Comparison of ENCODE assay signal across 7 cellular contexts in genomic region chr5:123875444-123876264, GRCh38.
A peak's percentile ranks its signal among the peaks of the same experiment; 100 is the strongest.
DNase-seq lines count a peak whose midpoint lies in the region; ATAC-seq and TF ChIP-seq lines count a peak whose summit lies in the region.

No MANE protein-coding gene starts in this region.

- intact Hi-C loops in gastrocnemius medialis (cut with DNase I; ENCODE audit: low total_unique reads) = no loop called here

- no peaks in the 10 kb centered on the region for H3K36me3 ChIP-seq in iPS-20b (ENCODE audit: insufficient read depth, low read depth, low read length)
- no peaks in the 10 kb centered on the region for H3K36me3 ChIP-seq in gastrocnemius medialis

- no peaks in the 10 kb centered on the region; the same call in 1 of the 2 replicates for H3K36me3 Mint-ChIP-seq in WTC11

- TF ChIP-seq CTCF in WTC11 (IDR thresholded peaks at IDR 0.05) (no peak), gastrocnemius medialis (IDR thresholded peaks at IDR 0.05 in 4 of 5, conservative IDR thresholded peaks at IDR 0.05 in 1 of 5) (no peak)

- H3K4me1 Mint-ChIP-seq in WTC11 = peaks cover 74% of the 10 kb centered on the region

- H3K9me3 ChIP-seq in iPS-20b (ENCODE audit: insufficient read depth, low read depth, low read length) (no peaks in the 10 kb centered on the region), gastrocnemius medialis (no peaks in the 10 kb centered on the region)

- H3K4me1 ChIP-seq in iPS-20b (ENCODE audit: insufficient read depth, low read length) (peaks cover 55% of the 10 kb centered on the region), gastrocnemius medialis (peaks cover 17% of the 10 kb centered on the region in 2 donors)

- H3K27me3 Mint-ChIP-seq in WTC11 (ENCODE audit: low read depth) = peaks cover 8% of the 10 kb centered on the region; the same call in 1 of the 2 replicates

- H3K9ac ChIP-seq in iPS-20b (ENCODE audit: low read depth, low read length) = peak overlapping the region; percentile 74; the same call in 1 of the 2 replicates

- H3K27me3 ChIP-seq in iPS-20b (ENCODE audit: insufficient read depth, low read length) (no peaks in the 10 kb centered on the region), gastrocnemius medialis (no peaks in the 10 kb centered on the region)

- peak; percentile 44 for DNase-seq in NCI-H2029 (lab: John Stamatoyannopoulos, UW)
- peak; percentile 55 for DNase-seq in WTC11 (ENCODE audit: low spot score)
- DNase-seq in substantia nigra (lab: John Stamatoyannopoulos, UW) = peak in 43 of 49 donors; percentile 3 to 73 (median 48)
- no peak for DNase-seq in activated CD4-positive, alpha-beta T cell treated with anti-CD3 and anti-CD28 coated beads for 1 hour
- DNase-seq in gastrocnemius medialis = no peak

- POLR2A ChIA-PET in WTC11 (lab: Charles Lee) = interaction anchor here (0.6 kb wide), 1 partner anchor 1838 kb away, joined by 3 read pairs; no protein-coding TSS in a partner anchor

- H3K27ac ChIP-seq in iPS-20b (ENCODE audit: low read length) = peak overlapping the region; percentile 94
- peak overlapping the region; percentile 86 for H3K27ac ChIP-seq in substantia nigra (ENCODE audit: low read depth, low read length, poor library complexity, severe bottlenecking)
- H3K27ac ChIP-seq in gastrocnemius medialis = no peak overlapping the region

- H3K4me3 Mint-ChIP-seq in WTC11 = peak overlapping the region; percentile 59

- peak overlapping the region; percentile 97 for H3K27ac Mint-ChIP-seq in WTC11

- in situ Hi-C loops in gastrocnemius medialis (cut with MboI; ENCODE audit: low sequenced_read_pairs in 4 of 4) = no loop called here

- CTCF ChIA-PET in WTC11 (lab: Charles Lee) = interaction anchor here (0.6 kb wide), 1 partner anchor 918 kb away, joined by 6 read pairs; no protein-coding TSS in a partner anchor

- ATAC-seq in WTC11 (peak; percentile 88), HG03378 (IDR thresholded peaks at IDR 0.05; ENCODE audit: unreplicated experiment) (no peak), gastrocnemius medialis (no peak)

- H3K9me3 Mint-ChIP-seq in WTC11 = peaks cover 7% of the 10 kb centered on the region

- TF ChIP-seq POLR2A in gastrocnemius medialis (IDR thresholded peaks at IDR 0.05) = no peak

- H3K4me3 ChIP-seq in iPS-20b (ENCODE audit: low read length) (peak overlapping the region; percentile 52), gastrocnemius medialis (no peak overlapping the region)

TF ChIP-seq in WTC11, 78 proteins besides CTCF, POLR2A, EP300 and RAD21:
- TF ChIP-seq FOXJ3 (CRISPR knock-in tag; IDR thresholded peaks at IDR 0.05; ENCODE audit: borderline replicate concordance) = no peak
- TF ChIP-seq, protein P1, sequence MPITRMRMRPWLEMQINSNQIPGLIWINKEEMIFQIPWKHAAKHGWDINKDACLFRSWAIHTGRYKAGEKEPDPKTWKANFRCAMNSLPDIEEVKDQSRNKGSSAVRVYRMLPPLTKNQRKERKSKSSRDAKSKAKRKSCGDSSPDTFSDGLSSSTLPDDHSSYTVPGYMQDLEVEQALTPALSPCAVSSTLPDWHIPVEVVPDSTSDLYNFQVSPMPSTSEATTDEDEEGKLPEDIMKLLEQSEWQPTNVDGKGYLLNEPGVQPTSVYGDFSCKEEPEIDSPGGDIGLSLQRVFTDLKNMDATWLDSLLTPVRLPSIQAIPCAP (CRISPR knock-in tag; IDR thresholded peaks at IDR 0.05) = no peak
- no peak for TF ChIP-seq AR (CRISPR knock-in tag; IDR thresholded peaks at IDR 0.05)
- peak; percentile 65; the same call in 1 of the 2 replicates for TF ChIP-seq NFE2L1 (CRISPR knock-in tag; IDR thresholded peaks at IDR 0.05)
- TF ChIP-seq, protein P2, sequence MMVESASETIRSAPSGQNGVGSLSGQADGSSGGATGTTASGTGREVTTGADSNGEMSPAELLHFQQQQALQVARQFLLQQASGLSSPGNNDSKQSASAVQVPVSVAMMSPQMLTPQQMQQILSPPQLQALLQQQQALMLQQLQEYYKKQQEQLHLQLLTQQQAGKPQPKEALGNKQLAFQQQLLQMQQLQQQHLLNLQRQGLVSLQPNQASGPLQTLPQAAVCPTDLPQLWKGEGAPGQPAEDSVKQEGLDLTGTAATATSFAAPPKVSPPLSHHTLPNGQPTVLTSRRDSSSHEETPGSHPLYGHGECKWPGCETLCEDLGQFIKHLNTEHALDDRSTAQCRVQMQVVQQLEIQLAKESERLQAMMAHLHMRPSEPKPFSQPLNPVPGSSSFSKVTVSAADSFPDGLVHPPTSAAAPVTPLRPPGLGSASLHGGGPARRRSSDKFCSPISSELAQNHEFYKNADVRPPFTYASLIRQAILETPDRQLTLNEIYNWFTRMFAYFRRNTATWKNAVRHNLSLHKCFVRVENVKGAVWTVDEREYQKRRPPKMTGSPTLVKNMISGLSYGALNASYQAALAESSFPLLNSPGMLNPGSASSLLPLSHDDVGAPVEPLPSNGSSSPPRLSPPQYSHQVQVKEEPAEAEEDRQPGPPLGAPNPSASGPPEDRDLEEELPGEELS (CRISPR knock-in tag; IDR thresholded peaks at IDR 0.05) = peak; percentile 62; the same call in 1 of the 2 replicates
- no peak for TF ChIP-seq ZNF416 (CRISPR knock-in tag; IDR thresholded peaks at IDR 0.05)
- no peak for TF ChIP-seq IRF2 (CRISPR knock-in tag; IDR thresholded peaks at IDR 0.05; ENCODE audit: borderline replicate concordance, low read depth)
- TF ChIP-seq, protein P3, sequence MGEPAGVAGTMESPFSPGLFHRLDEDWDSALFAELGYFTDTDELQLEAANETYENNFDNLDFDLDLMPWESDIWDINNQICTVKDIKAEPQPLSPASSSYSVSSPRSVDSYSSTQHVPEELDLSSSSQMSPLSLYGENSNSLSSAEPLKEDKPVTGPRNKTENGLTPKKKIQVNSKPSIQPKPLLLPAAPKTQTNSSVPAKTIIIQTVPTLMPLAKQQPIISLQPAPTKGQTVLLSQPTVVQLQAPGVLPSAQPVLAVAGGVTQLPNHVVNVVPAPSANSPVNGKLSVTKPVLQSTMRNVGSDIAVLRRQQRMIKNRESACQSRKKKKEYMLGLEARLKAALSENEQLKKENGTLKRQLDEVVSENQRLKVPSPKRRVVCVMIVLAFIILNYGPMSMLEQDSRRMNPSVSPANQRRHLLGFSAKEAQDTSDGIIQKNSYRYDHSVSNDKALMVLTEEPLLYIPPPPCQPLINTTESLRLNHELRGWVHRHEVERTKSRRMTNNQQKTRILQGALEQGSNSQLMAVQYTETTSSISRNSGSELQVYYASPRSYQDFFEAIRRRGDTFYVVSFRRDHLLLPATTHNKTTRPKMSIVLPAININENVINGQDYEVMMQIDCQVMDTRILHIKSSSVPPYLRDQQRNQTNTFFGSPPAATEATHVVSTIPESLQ (CRISPR knock-in tag; IDR thresholded peaks at IDR 0.05) = no peak
- TF ChIP-seq TP53 (CRISPR knock-in tag; IDR thresholded peaks at IDR 0.05) = no peak
- TF ChIP-seq, protein P4, sequence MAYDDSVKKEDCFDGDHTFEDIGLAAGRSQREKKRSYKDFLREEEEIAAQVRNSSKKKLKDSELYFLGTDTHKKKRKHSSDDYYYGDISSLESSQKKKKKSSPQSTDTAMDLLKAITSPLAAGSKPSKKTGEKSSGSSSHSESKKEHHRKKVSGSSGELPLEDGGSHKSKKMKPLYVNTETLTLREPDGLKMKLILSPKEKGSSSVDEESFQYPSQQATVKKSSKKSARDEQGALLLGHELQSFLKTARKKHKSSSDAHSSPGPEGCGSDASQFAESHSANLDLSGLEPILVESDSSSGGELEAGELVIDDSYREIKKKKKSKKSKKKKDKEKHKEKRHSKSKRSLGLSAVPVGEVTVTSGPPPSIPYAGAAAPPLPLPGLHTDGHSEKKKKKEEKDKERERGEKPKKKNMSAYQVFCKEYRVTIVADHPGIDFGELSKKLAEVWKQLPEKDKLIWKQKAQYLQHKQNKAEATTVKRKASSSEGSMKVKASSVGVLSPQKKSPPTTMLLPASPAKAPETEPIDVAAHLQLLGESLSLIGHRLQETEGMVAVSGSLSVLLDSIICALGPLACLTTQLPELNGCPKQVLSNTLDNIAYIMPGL (CRISPR knock-in tag; IDR thresholded peaks at IDR 0.05) = no peak
- no peak for TF ChIP-seq KAT7 (CRISPR knock-in tag; IDR thresholded peaks at IDR 0.05; ENCODE audit: borderline replicate concordance)
- no peak for TF ChIP-seq MYBL2 (CRISPR knock-in tag; IDR thresholded peaks at IDR 0.05)
- no peak for TF ChIP-seq NR1H2 (CRISPR knock-in tag; IDR thresholded peaks at IDR 0.05)

Comparison
In these comparisons a context has a peak if more than half of its experiments do, and no peak if none do; other contexts are left out.
1. DNase-seq: peak in NCI-H2029 (single experiment), WTC11 (single experiment) and substantia nigra (43 of 49); none in activated CD4-positive, alpha-beta T cell treated with anti-CD3 and anti-CD28 coated beads for 1 hour (single experiment) and gastrocnemius medialis (0 of 2).
2. H3K27ac ChIP-seq: peak in iPS-20b (single experiment) and substantia nigra (single experiment); none in gastrocnemius medialis (0 of 4).